ENCODE assay signal across 11 cellular contexts in the genomic region with DNA sequence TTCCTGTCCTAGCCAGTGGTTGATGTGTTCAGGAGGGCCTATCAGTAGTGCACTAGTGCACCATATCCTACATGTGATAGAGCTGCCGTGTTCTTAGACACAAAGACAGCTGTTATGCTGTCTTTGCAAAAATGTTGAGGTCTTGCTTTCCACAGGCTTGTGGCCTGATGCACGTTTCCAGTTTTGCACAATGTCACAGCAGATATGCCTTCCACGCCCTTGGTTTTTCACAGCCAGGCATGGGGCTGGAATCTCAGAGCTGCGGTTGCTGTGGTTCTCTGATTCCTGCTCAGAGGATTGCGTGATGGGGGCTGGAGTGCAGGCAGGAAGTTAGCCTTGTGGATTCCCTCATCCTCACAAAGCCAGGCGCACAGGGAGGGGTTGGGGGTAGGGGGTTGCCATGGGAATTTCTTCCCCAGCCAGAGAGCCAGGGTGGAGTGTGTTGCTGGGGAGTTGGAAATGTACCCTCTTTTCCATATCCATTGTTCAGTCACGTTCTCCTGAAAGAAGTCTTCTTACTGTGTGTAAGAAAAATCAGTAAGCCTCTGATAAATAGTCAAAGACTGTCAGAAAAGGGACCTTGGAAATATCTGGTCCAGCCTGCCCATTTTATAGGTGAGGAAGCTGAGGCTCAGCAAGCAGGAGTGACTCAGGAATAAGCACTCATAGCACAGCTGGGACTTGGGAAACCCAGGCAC.
A peak's percentile ranks its signal among the peaks of the same experiment; 100 is the strongest.
DNase-seq lines count a peak whose midpoint lies in the region; ATAC-seq, FAIRE-seq and TF ChIP-seq lines count a peak whose summit lies in the region.
"Had no signal": no experiment of that assay in that cellular context is flagged by ENCODE, and none has a peak within 500 bp of the region (broad histone marks: within the 10 kb centered on the region; RNA-seq: fewer than 3 reads in every experiment).

No MANE protein-coding gene starts in this region.

- H2AFZ ChIP-seq in HepG2 (ENCODE audit: low read length): no peak overlapping the region

- peaks cover 73% of the 10 kb centered on the region for H3K79me2 ChIP-seq in HepG2 (ENCODE audit: insufficient read depth, low read length)

- TF ChIP-seq RAD21 in HepG2 (CRISPR knock-in tag; IDR thresholded peaks at IDR 0.05): no peak

- H3K9me3 ChIP-seq in HepG2 (ENCODE audit: low read length) (no peaks in the 10 kb centered on the region), right lobe of liver (no peaks in the 10 kb centered on the region)

- H3K27ac ChIP-seq in HepG2 (ENCODE audit: extremely low read length, insufficient read depth, low read length) (no peak overlapping the region), right lobe of liver (no peak overlapping the region)

- H3K36me3 ChIP-seq in HepG2 (replicated peaks in 1 of 2; ENCODE audit: control insufficient read depth in 1 of 2, insufficient read depth in 2 of 2, low read length in 2 of 2): no peaks in the 10 kb centered on the region; a peak in 1 of 5 replicates
- H3K36me3 ChIP-seq in right lobe of liver: no peaks in the 10 kb centered on the region

- H3K4me3 Mint-ChIP-seq in activated B cell treated with CpG ODN at 0.5 μM for 24 hours: no peak overlapping the region

- peaks cover 90% of the 10 kb centered on the region for H3K4me1 ChIP-seq in HepG2 (ENCODE audit: insufficient read depth, low read length)
- H3K4me1 ChIP-seq in right lobe of liver: peaks cover 0 to 44% (median 20%) of the 10 kb centered on the region in 4 donors

- TF ChIP-seq CTCF in HepG2 (CRISPR knock-in tag; IDR thresholded peaks at IDR 0.05) (no peak), right lobe of liver (IDR thresholded peaks at IDR 0.05) (no peak), activated B cell treated with CpG ODN at 0.5 μM for 24 hours (IDR thresholded peaks at IDR 0.05) (no peak)

- no peak for TF ChIP-seq POLR2A in HepG2 (IDR thresholded peaks at IDR 0.05; ENCODE audit: insufficient read depth in 1 of 2, low read depth in 2 of 2, low read length in 2 of 2)
- no peak for TF ChIP-seq POLR2A in right lobe of liver (IDR thresholded peaks at IDR 0.05)

- ATAC-seq in HepG2: no peak
- ATAC-seq in right lobe of liver: no peak
- no peak for ATAC-seq in activated B cell treated with CpG ODN at 0.5 μM for 24 hours (ENCODE audit: low read depth)
- ATAC-seq in stimulated activated naive CD8-positive, alpha-beta T cell treated with anti-CD3 and anti-CD28 coated beads, Interleukin-15, Interleukin-2, amounts not matched to agents 100 U/mL and 50 U/mL, for 24 hours: no peak
- ATAC-seq in HG02623 (IDR thresholded peaks at IDR 0.05; ENCODE audit: unreplicated experiment): no peak
- no peak for ATAC-seq in GM18868 (IDR thresholded peaks at IDR 0.05; ENCODE audit: unreplicated experiment)

- 90% methylated on average over 4 of the region's 7 CpGs for WGBS in HepG2 (ENCODE audit: low lambda C conversion rate)
- WGBS in right lobe of liver (ENCODE audit: insufficient coverage, low coverage, low lambda C conversion rate, missing lambda C conversion rate): 55% methylated on average over 2 of the region's 7 CpGs

- peaks cover 17% of the 10 kb centered on the region for H3K36me3 Mint-ChIP-seq in activated B cell treated with CpG ODN at 0.5 μM for 24 hours (ENCODE audit: low read depth)

- no peak for TF ChIP-seq EP300 in HepG2 (IDR thresholded peaks at IDR 0.05; ENCODE audit: low read depth in 2 of 2, low read length in 2 of 2)
- TF ChIP-seq EP300 in HepG2 (CRISPR knock-in tag; IDR thresholded peaks at IDR 0.05; ENCODE audit: borderline replicate concordance): no peak

- no peak for FAIRE-seq in HepG2 (lab: Jason Lieb, UNC)

- peak overlapping the region; percentile 30 for H3K27ac Mint-ChIP-seq in activated B cell treated with CpG ODN at 0.5 μM for 24 hours

- H3K4me1 Mint-ChIP-seq in activated B cell treated with CpG ODN at 0.5 μM for 24 hours: peaks cover 97% of the 10 kb centered on the region

- DNase-seq in HepG2 (ENCODE audit: low spot score) (no peak), right lobe of liver (no peak), activated B cell treated with CpG ODN at 0.5 μM for 24 hours (no peak), islet precursor cell (peak; percentile 83), NCI-H187 (lab: John Stamatoyannopoulos, UW) (no peak)
- no peak for DNase-seq in stimulated activated naive CD8-positive, alpha-beta T cell treated with anti-CD3 and anti-CD28 coated beads, Interleukin-15, Interleukin-2, amounts not matched to agents 100 U/mL and 50 U/mL, for 24 hours
- DNase-seq: DMS153, kidney glomerular epithelial cell, NCI-H524 treated with DMSO at 0.1 percent for 48 hours had no signal

- POLR2A ChIA-PET in HepG2 (lab: Yijun Ruan, JAX) (interaction anchor here (3.8 kb wide), 1 partner anchor 10 kb away, joined by 37 read pairs; no protein-coding TSS in a partner anchor), activated B cell treated with CpG ODN at 0.5 μM for 24 hours (lab: Charles Lee) (no interaction called here)

- H3K9ac ChIP-seq in HepG2 (ENCODE audit: insufficient read depth, low read depth, low read length): no peak overlapping the region

- H4K20me1 ChIP-seq in HepG2 (ENCODE audit: insufficient read depth, low read length): peaks cover 66% of the 10 kb centered on the region

- H3K27me3 ChIP-seq in HepG2 (ENCODE audit: control insufficient read depth in 1 of 2, insufficient read depth in 2 of 2, low read length in 2 of 2): no peaks in the 10 kb centered on the region
- H3K27me3 ChIP-seq in right lobe of liver: no peaks in the 10 kb centered on the region

- H3K4me2 ChIP-seq in HepG2 (ENCODE audit: low read depth, low read length): no peak overlapping the region

- H3K27me3 Mint-ChIP-seq in activated B cell treated with CpG ODN at 0.5 μM for 24 hours: no peaks in the 10 kb centered on the region

- CTCF ChIA-PET in HepG2 (lab: Yijun Ruan, JAX; ENCODE audit: low intra/inter-chr PET ratio, low total read pairs) (no interaction called here), activated B cell treated with CpG ODN at 0.5 μM for 24 hours (lab: Charles Lee) (no interaction called here)

- intact Hi-C loops in HepG2 (cut with micrococcal nuclease; ENCODE audit: unreplicated experiment) (loop anchor here (5.0 kb wide), 1 partner anchor 82 kb away; no protein-coding TSS in a partner anchor), right lobe of liver (cut with DNase I) (no loop called here), activated B cell treated with CpG ODN at 0.5 μM for 24 hours (cut with micrococcal nuclease) (no loop called here)

- in situ Hi-C loops in HepG2 (cut with HindIII; ENCODE audit: extremely low pct_ligation_motif_present, low pct_unique_long_range_greater_than_20kb): no loop called here

- H3K4me3 ChIP-seq in HepG2 (replicated peaks in 1 of 3; ENCODE audit: insufficient read depth in 1 of 3, low read depth in 2 of 3, low read length in 3 of 3): no peak overlapping the region
- H3K4me3 ChIP-seq in right lobe of liver: no peak overlapping the region

- no TSS peak for BruUV-seq in HepG2 (replicated peaks; lab: Mats Ljungman, UMichigan)

- H3K9me3 Mint-ChIP-seq in activated B cell treated with CpG ODN at 0.5 μM for 24 hours: no peaks in the 10 kb centered on the region

TF ChIP-seq in HepG2, 621 proteins besides CTCF, POLR2A, EP300 and RAD21:
- TF ChIP-seq RBM22 (optimal IDR thresholded peaks at IDR 0.05; ENCODE audit: low read length) (peak; percentile 58), ZNF629 (CRISPR knock-in tag; conservative IDR thresholded peaks at IDR 0.05) (peak; percentile 92), U2AF1 (optimal IDR thresholded peaks at IDR 0.05; ENCODE audit: low read depth, low read length) (no peak), SP140L (CRISPR knock-in tag; IDR thresholded peaks at IDR 0.05; ENCODE audit: borderline replicate concordance) (no peak), ZNF737 (CRISPR knock-in tag; IDR thresholded peaks at IDR 0.05; ENCODE audit: borderline replicate concordance) (no peak), KDM1A (CRISPR knock-in tag; IDR thresholded peaks at IDR 0.05) (0 out of 2 replicates have a peak, but pooled peaks have one; percentile 31), MAFF (IDR thresholded peaks at IDR 0.05; ENCODE audit: low read depth, low read length) (0 out of 2 replicates have a peak, but pooled peaks have one; percentile 8), MAFK (conservative IDR thresholded peaks at IDR 0.05 in 1 of 2, IDR thresholded peaks at IDR 0.05 in 1 of 2; ENCODE audit: low read length in 2 of 2) (peak in 1 of 2 experiments; percentile 11; a peak in 1 of 4 replicates)
- TF ChIP-seq, protein P1, sequence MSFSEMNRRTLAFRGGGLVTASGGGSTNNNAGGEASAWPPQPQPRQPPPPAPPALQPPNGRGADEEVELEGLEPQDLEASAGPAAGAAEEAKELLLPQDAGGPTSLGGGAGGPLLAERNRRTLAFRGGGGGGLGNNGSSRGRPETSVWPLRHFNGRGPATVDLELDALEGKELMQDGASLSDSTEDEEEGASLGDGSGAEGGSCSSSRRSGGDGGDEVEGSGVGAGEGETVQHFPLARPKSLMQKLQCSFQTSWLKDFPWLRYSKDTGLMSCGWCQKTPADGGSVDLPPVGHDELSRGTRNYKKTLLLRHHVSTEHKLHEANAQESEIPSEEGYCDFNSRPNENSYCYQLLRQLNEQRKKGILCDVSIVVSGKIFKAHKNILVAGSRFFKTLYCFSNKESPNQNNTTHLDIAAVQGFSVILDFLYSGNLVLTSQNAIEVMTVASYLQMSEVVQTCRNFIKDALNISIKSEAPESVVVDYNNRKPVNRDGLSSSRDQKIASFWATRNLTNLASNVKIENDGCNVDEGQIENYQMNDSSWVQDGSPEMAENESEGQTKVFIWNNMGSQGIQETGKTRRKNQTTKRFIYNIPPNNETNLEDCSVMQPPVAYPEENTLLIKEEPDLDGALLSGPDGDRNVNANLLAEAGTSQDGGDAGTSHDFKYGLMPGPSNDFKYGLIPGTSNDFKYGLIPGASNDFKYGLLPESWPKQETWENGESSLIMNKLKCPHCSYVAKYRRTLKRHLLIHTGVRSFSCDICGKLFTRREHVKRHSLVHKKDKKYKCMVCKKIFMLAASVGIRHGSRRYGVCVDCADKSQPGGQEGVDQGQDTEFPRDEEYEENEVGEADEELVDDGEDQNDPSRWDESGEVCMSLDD (CRISPR knock-in tag; IDR thresholded peaks at IDR 0.05; ENCODE audit: borderline replicate concordance): no peak
